In genomic region chr12:25130741-25131188, GRCh38 we compare ENCODE assay signal across 9 cellular contexts.
DNase-seq lines count a peak whose midpoint lies in the region; ATAC-seq and FAIRE-seq lines count a peak whose summit lies in the region.
"Had no signal": no experiment of that assay in that cellular context is flagged by ENCODE, and none has a peak within 500 bp of the region (broad histone marks: within the 10 kb centered on the region; RNA-seq: fewer than 3 reads in every experiment).

No MANE protein-coding gene starts in this region.

- no peaks in the 10 kb centered on the region for H3K36me3 ChIP-seq in MG63
- H3K36me3 ChIP-seq: BLaER1 had no signal

- no peak for ATAC-seq in GM19351 (IDR thresholded peaks at IDR 0.05; ENCODE audit: unreplicated experiment)

- FAIRE-seq in islet of Langerhans (lab: Jason Lieb, UNC), result peak; percentile 97

- DNase-seq in DMS153 treated with DMSO at 0.1 percent for 48 hours (lab: John Stamatoyannopoulos, UW; ENCODE audit: unreplicated experiment) (peak; percentile 40), DMS153 (lab: John Stamatoyannopoulos, UW) (no peak), NCI-H1930 (lab: John Stamatoyannopoulos, UW) (peak; percentile 7 to 30), amniotic stem cell (lab: John Stamatoyannopoulos, UW) (peak; percentile 75), MG63 (no peak)
- no peak for DNase-seq in effector CD4-positive, alpha-beta T cell

- H3K4me3 ChIP-seq in MG63, result no peak overlapping the region
- H3K4me3 ChIP-seq: BLaER1 had no signal

- H3K9me3 ChIP-seq in MG63, result no peaks in the 10 kb centered on the region
- H3K9me3 ChIP-seq: BLaER1 had no signal

- no peaks in the 10 kb centered on the region for H3K27me3 ChIP-seq in MG63
- H3K27me3 ChIP-seq: BLaER1 had no signal

Comparison
In these comparisons a context has a peak if more than half of its experiments do, and no peak if none do; other contexts are left out.
1. DNase-seq: peak in DMS153 treated with DMSO at 0.1 percent for 48 hours (single experiment), NCI-H1930 (2 of 2) and amniotic stem cell (single experiment); none in DMS153 (single experiment), effector CD4-positive, alpha-beta T cell (single experiment) and MG63 (single experiment).